Comparison of ENCODE assay signal across 20 cellular contexts in genomic region chr1:73205294-73205973, GRCh38.
DNase-seq lines count a peak whose midpoint lies in the region; ATAC-seq lines count a peak whose summit lies in the region.
"Had no signal": no experiment of that assay in that cellular context is flagged by ENCODE, and none has a peak within 500 bp of the region (broad histone marks: within the 10 kb centered on the region; RNA-seq: fewer than 3 reads in every experiment).

No MANE protein-coding gene starts in this region.

- peaks cover 17% of the 10 kb centered on the region for H3K9me3 Mint-ChIP-seq in activated T-helper 17 cell treated with anti-CD3 and anti-CD28 coated beads, Interleukin-2, amount 50 U/mL, for 72 hours
- peaks cover 22% of the 10 kb centered on the region for H3K9me3 Mint-ChIP-seq in activated CD8-positive, alpha-beta memory T cell treated with anti-CD3 and anti-CD28 coated beads, Interleukin-2, amount 10 ng/mL, durations not matched to agents 7 days and 5 days (ENCODE audit: low read depth)

- in situ Hi-C loops in ACHN (cut with HindIII; ENCODE audit: low pct_ligation_motif_present, low pct_unique_long_range_greater_than_20kb, low sequenced_read_pairs) = no loop called here
- in situ Hi-C loops in SK-MEL-5 (cut with HindIII; ENCODE audit: low pct_unique_long_range_greater_than_20kb, low sequenced_read_pairs) = no loop called here

- no peaks in the 10 kb centered on the region for H3K79me2 ChIP-seq in Karpas-422 (ENCODE audit: low read length)

- H3K4me3 Mint-ChIP-seq in activated T-helper 17 cell treated with anti-CD3 and anti-CD28 coated beads, Interleukin-2, amount 50 U/mL, for 72 hours = no peak overlapping the region
- no peak overlapping the region for H3K4me3 Mint-ChIP-seq in activated CD8-positive, alpha-beta memory T cell treated with anti-CD3 and anti-CD28 coated beads, Interleukin-2, amount 10 ng/mL, durations not matched to agents 7 days and 5 days
- H3K4me3 Mint-ChIP-seq: activated naive CD8-positive, alpha-beta T cell; naive thymus-derived CD4-positive, alpha-beta T cell had no signal

- no peak overlapping the region for H3K27ac Mint-ChIP-seq in activated T-helper 17 cell treated with anti-CD3 and anti-CD28 coated beads, Interleukin-2, amount 50 U/mL, for 72 hours
- H3K27ac Mint-ChIP-seq in activated CD8-positive, alpha-beta memory T cell treated with anti-CD3 and anti-CD28 coated beads, Interleukin-2, amount 10 ng/mL, durations not matched to agents 7 days and 5 days = no peak overlapping the region
- H3K27ac Mint-ChIP-seq: activated naive CD8-positive, alpha-beta T cell; IgD-negative memory B cell; naive thymus-derived CD4-positive, alpha-beta T cell had no signal

- H2AFZ ChIP-seq in Karpas-422 (ENCODE audit: low read length) = no peak overlapping the region

- no peak overlapping the region for H3K4me2 ChIP-seq in Karpas-422 (ENCODE audit: low read depth, low read length, poor library complexity, severe bottlenecking)

- H3K36me3 Mint-ChIP-seq in activated T-helper 17 cell treated with anti-CD3 and anti-CD28 coated beads, Interleukin-2, amount 50 U/mL, for 72 hours (ENCODE audit: low read depth) = no peaks in the 10 kb centered on the region
- H3K36me3 Mint-ChIP-seq in activated CD8-positive, alpha-beta memory T cell treated with anti-CD3 and anti-CD28 coated beads, Interleukin-2, amount 10 ng/mL, durations not matched to agents 7 days and 5 days = no peaks in the 10 kb centered on the region
- H3K36me3 Mint-ChIP-seq: activated naive CD8-positive, alpha-beta T cell; IgD-negative memory B cell; naive thymus-derived CD4-positive, alpha-beta T cell had no signal

- no peaks in the 10 kb centered on the region for H3K36me3 ChIP-seq in iPS DF 6.9 (ENCODE audit: control insufficient read depth, insufficient read depth, low read length)
- H3K36me3 ChIP-seq in Karpas-422 (ENCODE audit: insufficient read depth, low read length) = no peaks in the 10 kb centered on the region
- H3K36me3 ChIP-seq: cardiac muscle cell, transverse colon had no signal

- peak; percentile 13 for DNase-seq in ACHN
- peak; percentile 3 for DNase-seq in HK-2 (ENCODE audit: unreplicated experiment)
- peak; percentile 29 for DNase-seq in SK-MEL-5 (ENCODE audit: low read depth, low spot score)
- DNase-seq in iPS DF 6.9 (ENCODE audit: low read depth, low spot score) = peak; percentile 13
- no peak for DNase-seq in Karpas-422
- DNase-seq in activated CD8-positive, alpha-beta memory T cell treated with anti-CD3 and anti-CD28 coated beads, Interleukin-2, amount 10 ng/mL, durations not matched to agents 7 days and 5 days = no peak
- DNase-seq: activated CD4-positive, CD25-positive, alpha-beta regulatory T cell treated with anti-CD3 and anti-CD28 coated beads, Interleukin-2, amount 50 U/mL, for 72 hours; AML-193; DMS153; naive thymus-derived CD4-positive, alpha-beta T cell; NCI-H1694 treated with DMSO at 0.1 percent for 48 hours; NCI-H526 treated with DMSO at 0.1 percent for 48 hours; stimulated activated CD4-positive, alpha-beta T cell treated with anti-CD3 and anti-CD28 coated beads, Interleukin-1b, Interleukin-23, amount 100 ng/mL, for 48 hours; stimulated activated CD8-positive, alpha-beta memory T cell treated with anti-CD3 and anti-CD28 coated beads, Interleukin-4, amount 100 ng/mL, for 48 hours; transverse colon had no signal

- H3K9me2 ChIP-seq in Karpas-422 (replicated peaks; ENCODE audit: insufficient read depth, low read length) = no peaks in the 10 kb centered on the region

- no peak for ATAC-seq in GM19328 (IDR thresholded peaks at IDR 0.05; ENCODE audit: unreplicated experiment)
- no peak for ATAC-seq in activated T-helper 17 cell treated with anti-CD3 and anti-CD28 coated beads, Interleukin-2, amount 50 U/mL, for 72 hours (replicated peaks)
- no peak for ATAC-seq in activated CD8-positive, alpha-beta memory T cell treated with anti-CD3 and anti-CD28 coated beads, Interleukin-2, amount 10 ng/mL, durations not matched to agents 7 days and 5 days
- ATAC-seq: naive thymus-derived CD4-positive, alpha-beta T cell had no signal

- no peaks in the 10 kb centered on the region for H3K27me3 Mint-ChIP-seq in activated T-helper 17 cell treated with anti-CD3 and anti-CD28 coated beads, Interleukin-2, amount 50 U/mL, for 72 hours
- no peaks in the 10 kb centered on the region for H3K27me3 Mint-ChIP-seq in activated CD8-positive, alpha-beta memory T cell treated with anti-CD3 and anti-CD28 coated beads, Interleukin-2, amount 10 ng/mL, durations not matched to agents 7 days and 5 days
- H3K27me3 Mint-ChIP-seq: activated naive CD8-positive, alpha-beta T cell; IgD-negative memory B cell; naive thymus-derived CD4-positive, alpha-beta T cell had no signal

- no CpG with 5 or more reads among the region's 5 CpGs for WGBS in iPS DF 6.9 (ENCODE audit: insufficient coverage, insufficient read length)

- H3K27me3 ChIP-seq in iPS DF 6.9 (ENCODE audit: control insufficient read depth, insufficient read depth, low read length) (no peaks in the 10 kb centered on the region), Karpas-422 (ENCODE audit: low read length) (no peaks in the 10 kb centered on the region)
- H3K27me3 ChIP-seq: cardiac muscle cell, transverse colon had no signal

- H3K4me1 ChIP-seq in iPS DF 6.9 (ENCODE audit: control insufficient read depth, insufficient read depth, low read length) = no peaks in the 10 kb centered on the region
- no peaks in the 10 kb centered on the region for H3K4me1 ChIP-seq in Karpas-422 (ENCODE audit: low read length)
- H3K4me1 ChIP-seq: transverse colon had no signal

- H3K4me3 ChIP-seq in iPS DF 6.9 (ENCODE audit: low read length) (no peak overlapping the region), Karpas-422 (ENCODE audit: low read length) (no peak overlapping the region)
- H3K4me3 ChIP-seq: cardiac muscle cell, transverse colon had no signal

- no peak overlapping the region for H3K9ac ChIP-seq in Karpas-422 (ENCODE audit: low read length)

- H3K4me1 Mint-ChIP-seq in activated T-helper 17 cell treated with anti-CD3 and anti-CD28 coated beads, Interleukin-2, amount 50 U/mL, for 72 hours = no peaks in the 10 kb centered on the region
- H3K4me1 Mint-ChIP-seq in activated CD8-positive, alpha-beta memory T cell treated with anti-CD3 and anti-CD28 coated beads, Interleukin-2, amount 10 ng/mL, durations not matched to agents 7 days and 5 days = no peaks in the 10 kb centered on the region
- H3K4me1 Mint-ChIP-seq: IgD-negative memory B cell; naive thymus-derived CD4-positive, alpha-beta T cell had no signal

- no peaks in the 10 kb centered on the region for H4K20me1 ChIP-seq in Karpas-422 (ENCODE audit: insufficient read depth, low read depth, low read length)

- CTCF ChIA-PET in activated CD8-positive, alpha-beta memory T cell treated with anti-CD3 and anti-CD28 coated beads, Interleukin-2, amount 10 ng/mL, durations not matched to agents 7 days and 5 days (lab: Charles Lee) = no interaction called here

- H3K9me3 ChIP-seq in iPS DF 6.9 (ENCODE audit: control insufficient read depth, insufficient read depth, low read length) (no peaks in the 10 kb centered on the region), Karpas-422 (ENCODE audit: low read length) (peaks cover 26% of the 10 kb centered on the region)
- H3K9me3 ChIP-seq: transverse colon had no signal

- H3K27ac ChIP-seq in iPS DF 6.9 (ENCODE audit: low read length) = no peak overlapping the region
- no peak overlapping the region for H3K27ac ChIP-seq in Karpas-422 (ENCODE audit: low read length)
- H3K27ac ChIP-seq: cardiac muscle cell, transverse colon had no signal

Comparison
In these comparisons a context has a peak if more than half of its experiments do, and no peak if none do; other contexts are left out.
1. DNase-seq: peak in ACHN (single experiment), HK-2 (single experiment), SK-MEL-5 (single experiment) and iPS DF 6.9 (single experiment); none in Karpas-422 (single experiment) and activated CD8-positive, alpha-beta memory T cell treated with anti-CD3 and anti-CD28 coated beads, Interleukin-2, amount 10 ng/mL, durations not matched to agents 7 days and 5 days (single experiment).